In genomic region chr12:132710422-132711168, GRCh38 we compare ENCODE assay signal across 8 cellular contexts. TPM values are rescaled to one million over a fixed set of nuclear protein-coding genes. Genes with fewer than 3 reads are reported as not detected.
A peak's percentile ranks its signal among the peaks of the same experiment; 100 is the strongest.
DNase-seq lines count a peak whose midpoint lies in the region; ATAC-seq and TF ChIP-seq lines count a peak whose summit lies in the region.

TSS of gene PGAM5 (plus strand) at chr12:132710842. CDS start at chr12:132710877, 35 bp downstream.

- TF ChIP-seq CTCF in AG09309 (IDR thresholded peaks at IDR 0.05; ENCODE audit: control insufficient read depth, insufficient read depth, low read depth, low read length, missing control alignments) (no peak), activated B cell treated with CpG ODN at 0.5 μM for 24 hours (IDR thresholded peaks at IDR 0.05) (no peak)

- peak; percentile 85 for ATAC-seq in GM19023 (IDR thresholded peaks at IDR 0.05; ENCODE audit: unreplicated experiment)
- ATAC-seq in HG03175 (IDR thresholded peaks at IDR 0.05; ENCODE audit: unreplicated experiment), result peak; percentile 89
- ATAC-seq in activated B cell treated with CpG ODN at 0.5 μM for 24 hours (ENCODE audit: low read depth), result peak; percentile 93

- H3K27ac ChIP-seq in caudate nucleus (ENCODE audit: low read depth, low read length), result peak within 1 kb of the TSS; percentile 88

- no peaks in the 10 kb centered on the region for H3K27me3 Mint-ChIP-seq in activated B cell treated with CpG ODN at 0.5 μM for 24 hours

- H3K4me3 ChIP-seq in AG09309 (ENCODE audit: control insufficient read depth, low read depth, low read length), result peak within 1 kb of the TSS; percentile 84

- peak within 1 kb of the TSS; percentile 95 for H3K27ac Mint-ChIP-seq in activated B cell treated with CpG ODN at 0.5 μM for 24 hours

- intact Hi-C loops in activated B cell treated with CpG ODN at 0.5 μM for 24 hours (cut with micrococcal nuclease), result loop anchor here (1.0 to 5.0 kb wide), 7 partner anchors 10 to 783 kb away; partner anchors contain the start of genes CHFR, POLE, PUS1 and PXMP2

- peaks cover 31% of the 10 kb centered on the region for H3K36me3 Mint-ChIP-seq in activated B cell treated with CpG ODN at 0.5 μM for 24 hours (ENCODE audit: low read depth)

- peak within 1 kb of the TSS; percentile 92 for H3K4me3 Mint-ChIP-seq in activated B cell treated with CpG ODN at 0.5 μM for 24 hours

- H3K4me1 Mint-ChIP-seq in activated B cell treated with CpG ODN at 0.5 μM for 24 hours, result peaks cover 33% of the 10 kb centered on the region

- POLR2A ChIA-PET in activated B cell treated with CpG ODN at 0.5 μM for 24 hours (lab: Charles Lee), result interaction anchor here (0.6 to 1.8 kb wide), 9 partner anchors 11 to 199 kb away, joined by 3 to 8 read pairs (median 3); partner anchors contain the start of genes CHFR and GOLGA3

- CTCF ChIA-PET in activated B cell treated with CpG ODN at 0.5 μM for 24 hours (lab: Charles Lee), result no interaction called here

- DNase-seq in AG09309 (ENCODE audit: low read depth) (peak; percentile 11), NCI-H226 (peak; percentile 96), activated B cell treated with CpG ODN at 0.5 μM for 24 hours (peak; percentile 96), caudate nucleus (lab: John Stamatoyannopoulos, UW) (peak in 59 of 61 donors; percentile 19 to 89 (median 74)), islet precursor cell (peak; percentile 94)
- peak; percentile 84 for DNase-seq in stimulated activated CD4-positive, alpha-beta T cell treated with anti-CD3 and anti-CD28 coated beads, Interleukin-12 subunit alpha, Interleukin-12 subunit beta, amount 100 ng/mL, for 4 hours

- H3K9me3 Mint-ChIP-seq in activated B cell treated with CpG ODN at 0.5 μM for 24 hours, result peaks cover 10% of the 10 kb centered on the region

RNA-seq across cellular contexts. Expression of gene PGAM5, which starts in this region (rescaled TPM):
- 44.0 and 48.7 TPM in 2 replicates for total RNA-seq in activated B cell treated with CpG ODN at 0.5 μM for 24 hours

Comparison
In these comparisons a context has a peak if more than half of its experiments do, and no peak if none do; other contexts are left out.
1. Peak in every context shown above with its lines: DNase-seq, ATAC-seq, H3K4me3 ChIP-seq and H3K27ac ChIP-seq.
2. DNase-seq: peak in every context shown above with its lines; median percentile 96 in NCI-H226; 96 in activated B cell treated with CpG ODN at 0.5 μM for 24 hours; 94 in islet precursor cell; 84 in stimulated activated CD4-positive, alpha-beta T cell treated with anti-CD3 and anti-CD28 coated beads, Interleukin-12 subunit alpha, Interleukin-12 subunit beta, amount 100 ng/mL, for 4 hours; 74 in caudate nucleus; 11 in AG09309.